ENCODE assay signal across 1 cellular context in genomic region chr1:206053616-206054015, GRCh38.
TF ChIP-seq lines count a peak whose summit lies in the region.

No MANE protein-coding gene starts in this region.

TF ChIP-seq in HepG2, 621 proteins besides CTCF, POLR2A, EP300 and RAD21:
- TF ChIP-seq ZNF772 (CRISPR knock-in tag; IDR thresholded peaks at IDR 0.05) = peak; percentile 34; the same call in 1 of the 2 replicates
- TF ChIP-seq TFAP4 (IDR thresholded peaks at IDR 0.05; ENCODE audit: borderline replicate concordance, low read depth) = 0 out of 2 replicates have a peak, but pooled peaks have one; percentile 19
- 0 out of 2 replicates have a peak, but pooled peaks have one; percentile 45 for TF ChIP-seq SIN3A (IDR thresholded peaks at IDR 0.05; ENCODE audit: borderline replicate concordance, low read depth, low read length)
- TF ChIP-seq SMYD3 (CRISPR knock-in tag; IDR thresholded peaks at IDR 0.05) = peak; percentile 47; the same call in 1 of the 2 replicates
